Comparison of ENCODE assay signal across 17 cellular contexts in the genomic region with DNA sequence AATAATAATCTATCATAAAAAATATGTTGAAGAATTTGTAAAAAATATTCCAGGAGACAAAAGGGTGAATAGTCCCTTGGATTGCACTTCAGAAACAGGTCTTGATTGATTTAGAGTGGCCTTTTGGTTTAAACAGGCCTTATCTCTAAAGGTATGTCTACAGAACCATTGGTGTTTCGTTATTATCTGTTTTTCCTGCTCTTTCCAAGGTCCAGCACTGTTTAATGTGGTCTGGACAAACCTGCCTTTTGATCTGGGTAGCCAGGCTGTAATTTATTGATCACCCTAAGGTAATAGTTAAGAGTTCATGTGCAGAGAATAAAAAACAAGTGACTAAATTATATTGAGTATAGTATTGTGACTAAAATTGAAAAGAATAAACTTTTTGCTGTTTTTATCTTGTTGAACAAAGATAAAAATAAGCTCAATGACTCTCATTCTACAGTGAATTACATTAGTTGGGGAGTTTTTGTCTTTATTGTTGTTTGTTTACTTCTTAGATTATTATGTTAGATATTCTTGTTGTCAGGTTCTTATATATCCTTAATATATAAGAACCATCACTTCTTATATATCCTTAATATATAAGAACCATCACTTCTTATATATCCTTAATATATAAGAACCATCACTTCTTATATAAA. TPM values are rescaled to one million over a fixed set of nuclear protein-coding genes. Genes with fewer than 3 reads are reported as not detected.
"Had no signal": no experiment of that assay in that cellular context is flagged by ENCODE, and none has a peak within 500 bp of the region (broad histone marks: within the 10 kb centered on the region; RNA-seq: fewer than 3 reads in every experiment).

No MANE protein-coding gene starts in this region.

- H3K36me3 ChIP-seq: ascending aorta, heart left ventricle, right atrium auricular region, spleen, transverse colon had no signal

- H3K27me3 ChIP-seq: ascending aorta, heart left ventricle, right atrium auricular region, spleen, transverse colon had no signal

- H3K9me3 ChIP-seq: ascending aorta, heart left ventricle, right atrium auricular region, spleen, transverse colon had no signal

- H3K27ac ChIP-seq: ascending aorta, coronary artery, heart left ventricle, right atrium auricular region, spleen had no signal

- H3K4me3 ChIP-seq: ascending aorta, coronary artery, heart left ventricle, right atrium auricular region, spleen, transverse colon had no signal

- H3K27me3 Mint-ChIP-seq: activated CD4-positive, alpha-beta memory T cell treated with anti-CD3 and anti-CD28 coated beads, Interleukin-2, amount 10 ng/mL, durations not matched to agents 7 days and 5 days; activated CD4-positive, alpha-beta T cell treated with anti-CD3 and anti-CD28 coated beads for 36 hours had no signal

- H3K4me3 Mint-ChIP-seq: activated CD4-positive, alpha-beta memory T cell treated with anti-CD3 and anti-CD28 coated beads, Interleukin-2, amount 10 ng/mL, durations not matched to agents 7 days and 5 days; activated CD4-positive, alpha-beta T cell treated with anti-CD3 and anti-CD28 coated beads for 36 hours had no signal

- H3K4me1 Mint-ChIP-seq: activated CD4-positive, alpha-beta memory T cell treated with anti-CD3 and anti-CD28 coated beads, Interleukin-2, amount 10 ng/mL, durations not matched to agents 7 days and 5 days had no signal

- DNase-seq: activated CD4-positive, alpha-beta memory T cell treated with anti-CD3 and anti-CD28 coated beads, Interleukin-2, amount 10 ng/mL, durations not matched to agents 7 days and 5 days; activated CD4-positive, alpha-beta T cell treated with anti-CD3 and anti-CD28 coated beads for 36 hours; activated gamma-delta T cell treated with Interleukin-2 at 50 U/mL for 16 hours; activated T-cell treated with anti-CD3 and anti-CD28 coated beads, Interleukin-2, amount 50 U/mL, for 48 hours; effector CD4-positive, alpha-beta T cell; heart left ventricle; left ventricle myocardium superior; spleen; stimulated activated CD4-positive, alpha-beta T cell treated with anti-CD3 and anti-CD28 coated beads, Interleukin-2, amount 100 ng/mL, for 24 hours; stimulated activated naive CD4-positive, alpha-beta T cell; T1000; transverse colon had no signal

- H3K9me3 Mint-ChIP-seq: activated CD4-positive, alpha-beta memory T cell treated with anti-CD3 and anti-CD28 coated beads, Interleukin-2, amount 10 ng/mL, durations not matched to agents 7 days and 5 days had no signal

- H3K27ac Mint-ChIP-seq: activated CD4-positive, alpha-beta memory T cell treated with anti-CD3 and anti-CD28 coated beads, Interleukin-2, amount 10 ng/mL, durations not matched to agents 7 days and 5 days; activated CD4-positive, alpha-beta T cell treated with anti-CD3 and anti-CD28 coated beads for 36 hours had no signal

- ATAC-seq: heart left ventricle, left ventricle myocardium superior had no signal

RNA-seq across cellular contexts. Expression of a gene that starts 25.1 kb away (rescaled TPM):
- total RNA-seq: activated CD4-positive, alpha-beta memory T cell treated with anti-CD3 and anti-CD28 coated beads, Interleukin-2, amount 10 ng/mL, durations not matched to agents 7 days and 5 days; activated CD4-positive, alpha-beta T cell treated with anti-CD3 and anti-CD28 coated beads for 36 hours; ascending aorta; heart left ventricle; left ventricle myocardium superior; myocyte; right atrium auricular region; spleen; transverse colon had no signal
- polyA plus RNA-seq: keratinocyte, spleen had no signal
